In genomic region chr1:154557939-154558609, GRCh38 we compare ENCODE assay signal across 8 cellular contexts. TPM values are rescaled to one million over a fixed set of nuclear protein-coding genes. Genes with fewer than 3 reads are reported as not detected.
DNase-seq lines count a peak whose midpoint lies in the region; ATAC-seq, FAIRE-seq and TF ChIP-seq lines count a peak whose summit lies in the region.

No MANE protein-coding gene starts in this region.

- H3K36me3 ChIP-seq in brain microvascular endothelial cell (replicated peaks) (peaks cover 24% of the 10 kb centered on the region), kidney (ENCODE audit: control insufficient read depth in 1 of 2, insufficient read depth in 2 of 2, low read length in 2 of 2) (peaks cover 21 to 31% of the 10 kb centered on the region in 2 donors)

- TF ChIP-seq CTCF in brain microvascular endothelial cell (IDR thresholded peaks at IDR 0.05; ENCODE audit: low read depth, low read length, missing control alignments) (no peak), kidney (IDR thresholded peaks at IDR 0.05; ENCODE audit: borderline replicate concordance, extremely low read depth, insufficient read depth) (no peak)

- ATAC-seq in HG02763 (IDR thresholded peaks at IDR 0.05; ENCODE audit: unreplicated experiment), result peak; percentile 12

- H3K9me3 ChIP-seq in kidney (ENCODE audit: control insufficient read depth in 1 of 2, low read length in 2 of 2), result no peaks in the 10 kb centered on the region

- H3K27me3 ChIP-seq in brain microvascular endothelial cell (replicated peaks), result no peaks in the 10 kb centered on the region

- no peak for FAIRE-seq in kidney (lab: Jason Lieb, UNC)

- intact Hi-C loops in kidney (cut with DNase I), result no loop called here

- in situ Hi-C loops in SK-MEL-5 (cut with HindIII; ENCODE audit: low pct_unique_long_range_greater_than_20kb, low sequenced_read_pairs), result no loop called here
- in situ Hi-C loops in brain microvascular endothelial cell (cut with HindIII; ENCODE audit: low pct_ligation_motif_present, low sequenced_read_pairs), result no loop called here

- peak overlapping the region; percentile 56 to 90 for H3K9ac ChIP-seq in kidney (ENCODE audit: low read length in 2 of 2)

- peaks cover 13 to 21% of the 10 kb centered on the region in 2 donors for H3K4me1 ChIP-seq in kidney (ENCODE audit: control insufficient read depth in 1 of 2, insufficient read depth in 1 of 2, low read depth in 1 of 2, low read length in 2 of 2)

- DNase-seq in SK-MEL-5 (ENCODE audit: low read depth, low spot score) (peak; percentile 38), brain microvascular endothelial cell (no peak), kidney (peak; percentile 92), AG08395 (ENCODE audit: low spot score) (no peak), iPS-NIHi7 (ENCODE audit: extremely low spot score) (no peak)
- DNase-seq in stimulated activated CD8-positive, alpha-beta memory T cell treated with anti-CD3 and anti-CD28 coated beads, Interleukin-12 subunit alpha, Interleukin-12 subunit beta, amount 100 ng/mL, for 1 hour (ENCODE audit: low read depth), result peak; percentile 15

- peak overlapping the region; percentile 99 for H3K4me3 ChIP-seq in GM08714 (ENCODE audit: low read length)
- peak overlapping the region; percentile 78 for H3K4me3 ChIP-seq in brain microvascular endothelial cell (ENCODE audit: low read depth, low read length)
- H3K4me3 ChIP-seq in kidney (ENCODE audit: low read length in 2 of 2), result peak overlapping the region; percentile 82 to 83

- H3K27ac ChIP-seq in brain microvascular endothelial cell (peak overlapping the region; percentile 17), kidney (ENCODE audit: low read depth in 2 of 2, low read length in 2 of 2) (peak overlapping the region; percentile 16 to 18)

RNA-seq across cellular contexts. Expression of gene UBE2Q1, which starts 0.4 kb away (rescaled TPM):
- total RNA-seq in SK-MEL-5 (2014; rRNA removed; shearing (Covaris generic)), result 131 and 147 TPM in 2 replicates
- polyA plus RNA-seq in SK-MEL-5 (2015; cell fraction: cytosol; rRNA removed), result 106 and 149 TPM in 2 replicates
- 116 and 118 TPM in 2 replicates for polyA plus RNA-seq in SK-MEL-5 (2015; cell fraction: nucleus; rRNA removed)
- total RNA-seq in kidney, result 77.6 TPM
- 72.3 TPM for polyA plus RNA-seq in kidney (ENCODE audit: insufficient read depth, low read depth, low replicate concordance)

RNA-seq across cellular contexts. Expression of gene CHRNB2, which starts 9.5 kb away (rescaled TPM):
- total RNA-seq in SK-MEL-5 (2014; rRNA removed; shearing (Covaris generic)), result 0.82 and 1.5 TPM in 2 replicates
- polyA plus RNA-seq in SK-MEL-5 (2015; cell fraction: cytosol; rRNA removed), result 1.1 and 2.6 TPM in 2 replicates
- 1.1 and 2.1 TPM in 2 replicates for polyA plus RNA-seq in SK-MEL-5 (2015; cell fraction: nucleus; rRNA removed)
- 0.60 TPM for total RNA-seq in kidney
- polyA plus RNA-seq in kidney (ENCODE audit: insufficient read depth, low read depth, low replicate concordance), result not detected

RNA-seq across cellular contexts. Expression of gene ADAR, which starts 49.9 kb away (rescaled TPM):
- total RNA-seq in SK-MEL-5 (2014; rRNA removed; shearing (Covaris generic)), result 184 TPM in 2 replicates
- 140 and 199 TPM in 2 replicates for polyA plus RNA-seq in SK-MEL-5 (2015; cell fraction: cytosol; rRNA removed)
- polyA plus RNA-seq in SK-MEL-5 (2015; cell fraction: nucleus; rRNA removed), result 189 and 194 TPM in 2 replicates
- total RNA-seq in kidney, result 154 TPM
- 40.3 TPM for polyA plus RNA-seq in kidney (ENCODE audit: insufficient read depth, low read depth, low replicate concordance)

RNA-seq across cellular contexts. Expression of gene SHE, which starts 55.9 kb away (rescaled TPM):
- total RNA-seq in SK-MEL-5 (2014; rRNA removed; shearing (Covaris generic)), result 0.03 and 0.11 TPM in 2 replicates
- 0.01 and 0.04 TPM in 2 replicates for polyA plus RNA-seq in SK-MEL-5 (2015; cell fraction: cytosol; rRNA removed)
- polyA plus RNA-seq in SK-MEL-5 (2015; cell fraction: nucleus; rRNA removed), result 0.07 TPM in 1 of 2 replicates, not detected in the other
- total RNA-seq in kidney, result 18.1 TPM
- polyA plus RNA-seq in kidney (ENCODE audit: insufficient read depth, low read depth, low replicate concordance), result 7.6 TPM

RNA-seq across cellular contexts. Expression of gene TDRD10, which starts 56.1 kb away (rescaled TPM):
- not detected in 2 replicates for total RNA-seq in SK-MEL-5 (2014; rRNA removed; shearing (Covaris generic))
- polyA plus RNA-seq in SK-MEL-5 (2015; cell fraction: cytosol; rRNA removed), result 0.10 TPM in 1 of 2 replicates, not detected in the other
- polyA plus RNA-seq in SK-MEL-5 (2015; cell fraction: nucleus; rRNA removed), result not detected in 2 replicates
- 4.7 TPM for total RNA-seq in kidney
- 2.3 TPM for polyA plus RNA-seq in kidney (ENCODE audit: insufficient read depth, low read depth, low replicate concordance)

Comparison
In these comparisons a context has a peak if more than half of its experiments do, and no peak if none do; other contexts are left out.
1. DNase-seq: peak in SK-MEL-5 (single experiment), kidney (single experiment) and stimulated activated CD8-positive, alpha-beta memory T cell treated with anti-CD3 and anti-CD28 coated beads, Interleukin-12 subunit alpha, Interleukin-12 subunit beta, amount 100 ng/mL, for 1 hour (single experiment); none in brain microvascular endothelial cell (single experiment), AG08395 (single experiment) and iPS-NIHi7 (single experiment).
2. Peak in every context shown above with its lines, with median percentiles within 50 percentile points of each other: H3K4me3 ChIP-seq.